Comparison of ENCODE assay signal across 10 cellular contexts in genomic region chr12:96208801-96209534, GRCh38. TPM values are rescaled to one million over a fixed set of nuclear protein-coding genes. Genes with fewer than 3 reads are reported as not detected.
DNase-seq lines count a peak whose midpoint lies in the region; ATAC-seq and TF ChIP-seq lines count a peak whose summit lies in the region.
"Had no signal": no experiment of that assay in that cellular context is flagged by ENCODE, and none has a peak within 500 bp of the region (broad histone marks: within the 10 kb centered on the region; RNA-seq: fewer than 3 reads in every experiment).

No MANE protein-coding gene starts in this region.

- H3K27me3 Mint-ChIP-seq in activated T-cell treated with anti-CD3 and anti-CD28 coated beads, Interleukin-2, amount 50 U/mL, for 4 hours (ENCODE audit: low read depth), result no peaks in the 10 kb centered on the region
- no peaks in the 10 kb centered on the region; the same call in 1 of the 2 replicates for H3K27me3 Mint-ChIP-seq in WTC11 (ENCODE audit: low read depth)
- peaks cover 2% of the 10 kb centered on the region for H3K27me3 Mint-ChIP-seq in glutamatergic neuron (ENCODE audit: unreplicated experiment)
- H3K27me3 Mint-ChIP-seq: effector memory CD8-positive, alpha-beta T cell had no signal

- H3K4me3 Mint-ChIP-seq in activated T-cell treated with anti-CD3 and anti-CD28 coated beads, Interleukin-2, amount 50 U/mL, for 4 hours, result peak overlapping the region; percentile 61
- H3K4me3 Mint-ChIP-seq in WTC11 (no peak overlapping the region), glutamatergic neuron (ENCODE audit: unreplicated experiment) (peak overlapping the region; percentile 27)

- H3K4me3 ChIP-seq in subcutaneous abdominal adipose tissue (ENCODE audit: low read depth in 1 of 5, low read length in 5 of 5), result peak overlapping the region in 2 of 5 donors; percentile 6 to 34
- H3K4me3 ChIP-seq: tibial artery had no signal

- peaks cover 0 to 4% (median 0%) of the 10 kb centered on the region in 5 donors for H3K9me3 ChIP-seq in subcutaneous abdominal adipose tissue (ENCODE audit: control insufficient read depth in 5 of 5, low read length in 5 of 5)
- H3K9me3 ChIP-seq: tibial artery had no signal

- CTCF ChIA-PET in WTC11 (lab: Charles Lee), result interaction anchor here (0.6 to 1.5 kb wide), 2 partner anchors 308 to 313 kb away, joined by 3 to 4 read pairs; no protein-coding TSS in a partner anchor

- peaks cover 98% of the 10 kb centered on the region for H3K4me1 Mint-ChIP-seq in activated T-cell treated with anti-CD3 and anti-CD28 coated beads, Interleukin-2, amount 50 U/mL, for 4 hours (ENCODE audit: low read depth)
- H3K4me1 Mint-ChIP-seq in WTC11 (peaks cover 55% of the 10 kb centered on the region), glutamatergic neuron (ENCODE audit: low read depth, unreplicated experiment) (peaks cover 32% of the 10 kb centered on the region)

- no peak for ATAC-seq in activated T-cell treated with anti-CD3 and anti-CD28 coated beads, Interleukin-2, amount 50 U/mL, for 4 hours
- ATAC-seq in WTC11 (peak; percentile 19; the same call in 1 of the 2 replicates), HG03039 (IDR thresholded peaks at IDR 0.05; ENCODE audit: unreplicated experiment) (no peak), HG02981 (IDR thresholded peaks at IDR 0.05; ENCODE audit: unreplicated experiment) (no peak)
- ATAC-seq: effector memory CD8-positive, alpha-beta T cell had no signal

- peaks cover 0 to 4% (median 0%) of the 10 kb centered on the region in 5 donors for H3K36me3 ChIP-seq in subcutaneous abdominal adipose tissue (ENCODE audit: control insufficient read depth in 5 of 5, insufficient read depth in 5 of 5, low read length in 5 of 5)
- H3K36me3 ChIP-seq: tibial artery had no signal

- TF ChIP-seq CTCF in WTC11 (IDR thresholded peaks at IDR 0.05), result no peak
- no peak for TF ChIP-seq CTCF in glutamatergic neuron (IDR thresholded peaks at IDR 0.05; ENCODE audit: partially characterized antibody, unreplicated experiment)

- no peaks in the 10 kb centered on the region for H3K9me3 Mint-ChIP-seq in activated T-cell treated with anti-CD3 and anti-CD28 coated beads, Interleukin-2, amount 50 U/mL, for 4 hours
- H3K9me3 Mint-ChIP-seq in WTC11 (no peaks in the 10 kb centered on the region), glutamatergic neuron (ENCODE audit: unreplicated experiment) (peaks cover 2% of the 10 kb centered on the region)
- H3K9me3 Mint-ChIP-seq: effector memory CD8-positive, alpha-beta T cell had no signal

- DNase-seq in activated T-cell treated with anti-CD3 and anti-CD28 coated beads, Interleukin-2, amount 50 U/mL, for 4 hours, result no peak
- DNase-seq in activated T-cell treated with anti-CD3 and anti-CD28 coated beads, Interleukin-2, amount 50 U/mL, for 1 hour, result no peak
- no peak for DNase-seq in WTC11 (ENCODE audit: low spot score)
- no peak for DNase-seq in glutamatergic neuron
- no peak for DNase-seq in NCI-H510A treated with DMSO at 0.1 percent for 48 hours (lab: John Stamatoyannopoulos, UW)
- DNase-seq: effector memory CD8-positive, alpha-beta T cell; tibial artery had no signal

- no peak overlapping the region for H3K27ac Mint-ChIP-seq in WTC11
- peak overlapping the region; percentile 74 for H3K27ac Mint-ChIP-seq in glutamatergic neuron (ENCODE audit: unreplicated experiment)

- H3K27me3 ChIP-seq in subcutaneous abdominal adipose tissue (ENCODE audit: control insufficient read depth in 5 of 5, insufficient read depth in 4 of 5, low read length in 5 of 5), result no peaks in the 10 kb centered on the region
- H3K27me3 ChIP-seq: tibial artery had no signal

- H3K4me1 ChIP-seq in subcutaneous abdominal adipose tissue (ENCODE audit: control insufficient read depth in 5 of 5, insufficient read depth in 5 of 5, low read length in 5 of 5), result peaks cover 6 to 94% (median 15%) of the 10 kb centered on the region in 5 donors

- H3K27ac ChIP-seq in subcutaneous abdominal adipose tissue (ENCODE audit: low read depth, low read length), result peak overlapping the region; percentile 76
- H3K27ac ChIP-seq: tibial artery had no signal

- no peak overlapping the region for H3K9ac ChIP-seq in subcutaneous abdominal adipose tissue (ENCODE audit: low read length in 5 of 5)

- POLR2A ChIA-PET in WTC11 (lab: Charles Lee), result no interaction called here

- H3K36me3 Mint-ChIP-seq in activated T-cell treated with anti-CD3 and anti-CD28 coated beads, Interleukin-2, amount 50 U/mL, for 4 hours (ENCODE audit: insufficient read depth), result peaks cover 8% of the 10 kb centered on the region
- no peaks in the 10 kb centered on the region for H3K36me3 Mint-ChIP-seq in WTC11
- H3K36me3 Mint-ChIP-seq in glutamatergic neuron (ENCODE audit: unreplicated experiment), result no peaks in the 10 kb centered on the region

TF ChIP-seq in WTC11, 78 proteins besides CTCF, POLR2A, EP300 and RAD21 (continues in another document):
- TF ChIP-seq FOXP4 (CRISPR knock-in tag; IDR thresholded peaks at IDR 0.05) (no peak), AR (CRISPR knock-in tag; IDR thresholded peaks at IDR 0.05) (no peak), NR3C1 (CRISPR knock-in tag; conservative IDR thresholded peaks at IDR 0.05; ENCODE audit: low read depth) (no peak), ATF6 (CRISPR knock-in tag; IDR thresholded peaks at IDR 0.05) (no peak), ERG (CRISPR knock-in tag; IDR thresholded peaks at IDR 0.05) (no peak)

RNA-seq across cellular contexts. Expression of gene ELK3, which starts 14.8 kb away (rescaled TPM):
- total RNA-seq in activated T-cell treated with anti-CD3 and anti-CD28 coated beads, Interleukin-2, amount 50 U/mL, for 4 hours, result 10 to 100 TPM; 33.8 to 43.1 (median 33.9) TPM
- total RNA-seq in WTC11 (2021) (14.7 to 16.5 TPM (median 14.9 TPM) in 3 replicates), glutamatergic neuron (ENCODE audit: unreplicated experiment) (3.7 TPM)
